Comparison of ENCODE assay signal across 17 cellular contexts in the genomic region with DNA sequence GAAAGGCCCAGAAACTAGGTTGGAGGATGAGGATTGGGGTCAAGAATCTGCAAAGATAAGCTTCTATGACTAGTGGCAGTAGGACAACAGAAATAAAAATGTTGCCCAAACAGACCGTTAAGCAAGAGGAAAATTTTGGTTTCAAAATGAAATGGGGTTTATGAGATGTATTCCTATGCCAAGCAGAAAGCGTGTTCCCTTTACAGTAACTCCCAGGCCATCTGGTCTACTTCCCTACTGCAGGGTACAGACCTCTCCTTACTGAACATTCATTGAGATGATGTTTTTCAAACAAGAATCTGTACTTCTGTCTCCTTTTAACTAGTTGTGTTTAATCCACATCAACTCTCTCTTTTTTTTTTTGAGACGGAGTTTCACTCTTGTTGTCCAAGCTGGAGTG. TPM values are rescaled to one million over a fixed set of nuclear protein-coding genes. Genes with fewer than 3 reads are reported as not detected.
A peak's percentile ranks its signal among the peaks of the same experiment; 100 is the strongest.
DNase-seq lines count a peak whose midpoint lies in the region; ATAC-seq and TF ChIP-seq lines count a peak whose summit lies in the region.
"Had no signal": no experiment of that assay in that cellular context is flagged by ENCODE, and none has a peak within 500 bp of the region (broad histone marks: within the 10 kb centered on the region; RNA-seq: fewer than 3 reads in every experiment).

No MANE protein-coding gene starts in this region.

- intact Hi-C loops in sciatic nerve (cut with DNase I) = no loop called here

- peaks cover 8% of the 10 kb centered on the region for H3K9me3 Mint-ChIP-seq in glutamatergic neuron (ENCODE audit: unreplicated experiment)
- H3K9me3 Mint-ChIP-seq: CD4-positive, alpha-beta memory T cell; H9 had no signal

- no peaks in the 10 kb centered on the region for H3K36me3 Mint-ChIP-seq in glutamatergic neuron (ENCODE audit: unreplicated experiment)

- H3K4me1 Mint-ChIP-seq in glutamatergic neuron (ENCODE audit: low read depth, unreplicated experiment) = peaks cover 9% of the 10 kb centered on the region

- ATAC-seq in sciatic nerve (peak; percentile 60), HG03457 (IDR thresholded peaks at IDR 0.05; ENCODE audit: unreplicated experiment) (no peak)
- ATAC-seq: Panc1 had no signal

- peaks cover 4% of the 10 kb centered on the region for H3K27me3 Mint-ChIP-seq in glutamatergic neuron (ENCODE audit: unreplicated experiment)
- H3K27me3 Mint-ChIP-seq: CD4-positive, alpha-beta memory T cell had no signal

- no peak overlapping the region for H3K27ac Mint-ChIP-seq in glutamatergic neuron (ENCODE audit: unreplicated experiment)
- H3K27ac Mint-ChIP-seq: H9 had no signal

- H3K4me3 Mint-ChIP-seq in glutamatergic neuron (ENCODE audit: unreplicated experiment) = no peak overlapping the region
- H3K4me3 Mint-ChIP-seq: CD4-positive, alpha-beta memory T cell; H9 had no signal

- DNase-seq in SIG-M5 treated with dmso at 0.1 percent for 504 hours (lab: John Stamatoyannopoulos, UW; ENCODE audit: unreplicated experiment) (peak; percentile 77), SIG-M5 (lab: John Stamatoyannopoulos, UW) (no peak), NCI-H1694 treated with DMSO at 0.1 percent for 48 hours (lab: John Stamatoyannopoulos, UW) (peak; percentile 66), cerebellum (ENCODE audit: low spot score) (peak; percentile 50), sciatic nerve (ENCODE audit: low spot score) (no peak), NCI-H1092 treated with DMSO at 0.1 percent for 48 hours (lab: John Stamatoyannopoulos, UW) (no peak), glutamatergic neuron (no peak)
- DNase-seq: BE2C; CD4-positive, alpha-beta memory T cell; H9; IMR-90; NCI-H1092; NCI-H146; NCI-H2081 treated with DMSO at 0.1 percent for 48 hours; SW 1271 had no signal

- TF ChIP-seq CTCF in glutamatergic neuron (IDR thresholded peaks at IDR 0.05; ENCODE audit: partially characterized antibody, unreplicated experiment) = no peak

RNA-seq across cellular contexts. Expression of gene TMEM229B, which starts 20.5 kb away (rescaled TPM):
- 16.0 TPM for total RNA-seq in cerebellum
- 2.9 TPM for total RNA-seq in sciatic nerve
- 7.5 TPM for total RNA-seq in glutamatergic neuron (ENCODE audit: unreplicated experiment)

RNA-seq across cellular contexts. Expression of gene PLEKHH1, which starts 24.1 kb away (rescaled TPM):
- total RNA-seq in cerebellum (13.2 TPM), sciatic nerve (6.1 TPM), glutamatergic neuron (ENCODE audit: unreplicated experiment) (32.4 TPM)

Comparison
In these comparisons a context has a peak if more than half of its experiments do, and no peak if none do; other contexts are left out.
1. DNase-seq: peak in SIG-M5 treated with dmso at 0.1 percent for 504 hours (single experiment), NCI-H1694 treated with DMSO at 0.1 percent for 48 hours (single experiment) and cerebellum (single experiment); none in SIG-M5 (single experiment), sciatic nerve (single experiment), NCI-H1092 treated with DMSO at 0.1 percent for 48 hours (single experiment) and glutamatergic neuron (single experiment).